ENCODE assay signal across 29 cellular contexts in the genomic region with DNA sequence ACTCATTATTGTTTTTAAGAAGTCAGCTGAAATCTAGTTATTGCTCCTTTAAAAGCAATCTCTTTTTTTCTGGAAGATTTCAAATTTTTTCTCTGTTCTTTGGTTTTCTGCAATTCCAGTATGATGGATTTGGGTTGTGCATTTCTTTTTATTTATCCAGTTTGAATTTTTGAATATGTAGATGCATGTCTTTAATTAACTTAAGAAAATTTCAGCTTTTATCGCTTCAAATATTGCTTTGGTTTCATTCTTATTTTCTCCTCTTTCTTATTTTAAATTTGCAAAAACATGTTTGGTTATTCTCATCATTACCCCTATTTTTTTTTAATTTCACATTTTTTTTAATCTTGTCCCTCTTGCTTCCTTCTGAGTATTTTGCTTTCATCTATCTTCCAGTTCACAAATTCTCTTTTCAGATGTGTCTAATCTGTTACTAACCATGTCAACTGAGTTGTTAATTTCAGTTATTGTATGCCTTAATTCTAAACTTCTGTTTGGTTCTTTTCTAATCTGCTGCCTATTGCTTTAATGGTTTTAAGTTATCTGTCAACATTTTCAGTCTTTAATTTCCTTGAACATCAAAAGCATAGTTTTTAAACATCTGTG.
"Had no signal": no experiment of that assay in that cellular context is flagged by ENCODE, and none has a peak within 500 bp of the region (broad histone marks: within the 10 kb centered on the region; RNA-seq: fewer than 3 reads in every experiment).

No MANE protein-coding gene starts in this region.

- H3K27ac ChIP-seq: adrenal gland, body of pancreas, gastroesophageal sphincter, heart right ventricle had no signal

- H3K36me3 ChIP-seq: adrenal gland, esophagus squamous epithelium, gastroesophageal sphincter, heart right ventricle had no signal

- DNase-seq: activated CD4-positive, alpha-beta memory T cell treated with anti-CD3 and anti-CD28 coated beads, Interleukin-2, amount 10 ng/mL, durations not matched to agents 7 days and 5 days; activated CD4-positive, alpha-beta T cell treated with anti-CD3 and anti-CD28 coated beads for 1 hour; activated CD4-positive, alpha-beta T cell treated with anti-CD3 and anti-CD28 coated beads for 4 hours; activated CD4-positive, alpha-beta T cell treated with anti-CD3 and anti-CD28 coated beads, Interleukin-2, amount 10 ng/mL, durations not matched to agents 7 days and 5 days; activated CD4-positive, alpha-beta T cell treated with anti-CD3 and anti-CD28 coated beads, Interleukin-2, amount 50 U/mL, for 4 hours; activated CD4-positive, CD25-positive, alpha-beta regulatory T cell; activated CD8-positive, alpha-beta memory T cell treated with anti-CD3 and anti-CD28 coated beads, Interleukin-2, amount 50 U/mL, for 48 hours; activated gamma-delta T cell; activated naive CD4-positive, alpha-beta T cell; activated naive CD8-positive, alpha-beta T cell treated with anti-CD3 and anti-CD28 coated beads for 36 hours; activated naive CD8-positive, alpha-beta T cell treated with anti-CD3 and anti-CD28 coated beads, Interleukin-2, amount 50 U/mL, for 24 hours; activated T-cell treated with anti-CD3 and anti-CD28 coated beads for 4 hours; activated T-cell treated with anti-CD3 and anti-CD28 coated beads, Interleukin-2, amount 50 U/mL, for 24 hours; activated T-cell treated with anti-CD3 and anti-CD28 coated beads, Interleukin-2, amount 50 U/mL, for 72 hours; adrenal gland; amygdala; aorta; body of pancreas; caudate nucleus; cortex of kidney; dermis blood vessel endothelial cell; effector CD4-positive, alpha-beta T cell; effector memory CD8-positive, alpha-beta T cell; esophagus squamous epithelium; foreskin melanocyte; heart right ventricle; T-helper 2 cell had no signal

- ATAC-seq: activated naive CD8-positive, alpha-beta T cell treated with anti-CD3 and anti-CD28 coated beads, Interleukin-2, amount 50 U/mL, for 24 hours; activated T-cell treated with anti-CD3 and anti-CD28 coated beads, Interleukin-2, amount 50 U/mL, for 72 hours; body of pancreas; effector memory CD8-positive, alpha-beta T cell; gastroesophageal sphincter; heart right ventricle had no signal

- FAIRE-seq: colon had no signal

- H3K27me3 ChIP-seq: adrenal gland, body of pancreas, esophagus squamous epithelium, gastroesophageal sphincter, heart right ventricle had no signal

- H3K4me1 ChIP-seq: adrenal gland, body of pancreas, gastroesophageal sphincter, heart right ventricle had no signal

- H3K9me3 ChIP-seq: body of pancreas, esophagus squamous epithelium had no signal

- H3K4me3 ChIP-seq: adrenal gland, body of pancreas, esophagus squamous epithelium, gastroesophageal sphincter, heart right ventricle had no signal
